24 cellular contexts compared by ENCODE assay signal in the genomic region with DNA sequence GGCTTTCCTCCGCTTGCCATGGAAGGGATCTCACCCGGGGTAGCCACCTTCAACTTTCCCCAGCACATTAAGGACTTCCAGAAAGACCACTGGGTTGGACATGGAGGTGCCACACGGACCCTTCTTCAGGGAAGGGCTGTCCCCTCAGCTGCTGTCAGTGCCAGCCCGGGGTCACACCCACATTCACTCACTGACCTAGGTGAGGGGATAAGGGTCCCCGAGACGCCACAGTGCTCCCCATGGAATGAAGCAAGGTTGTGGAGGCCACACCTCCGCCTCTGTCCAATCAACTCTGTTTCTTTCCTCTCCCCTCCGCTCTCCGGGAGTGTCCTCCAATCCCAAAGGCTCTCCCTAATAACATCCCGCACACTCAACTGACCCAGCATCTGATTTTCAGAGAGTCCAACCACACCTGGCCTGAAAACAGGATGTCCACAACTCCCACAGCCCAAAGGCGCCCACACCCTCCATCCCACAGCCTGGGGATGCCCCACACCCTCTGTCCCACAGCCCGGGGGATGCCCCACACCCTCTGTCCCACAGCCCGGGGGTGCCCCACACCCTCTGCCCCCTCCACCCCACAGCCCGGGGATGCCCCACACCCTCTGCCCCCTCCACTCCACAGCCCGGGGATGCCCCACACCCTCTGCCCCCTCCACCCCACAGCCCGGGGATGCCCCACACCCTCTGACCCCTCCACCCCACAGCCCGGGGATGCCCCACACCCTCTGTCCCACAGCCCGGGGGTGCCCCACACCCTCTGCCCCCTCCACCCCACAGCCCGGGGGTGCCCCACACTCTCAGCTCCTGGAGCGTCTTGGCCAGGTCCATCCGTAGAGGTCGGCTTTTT. TPM values are rescaled to one million over a fixed set of nuclear protein-coding genes. Genes with fewer than 3 reads are reported as not detected.
DNase-seq lines count a peak whose midpoint lies in the region; ATAC-seq and TF ChIP-seq lines count a peak whose summit lies in the region.
"Had no signal": no experiment of that assay in that cellular context is flagged by ENCODE, and none has a peak within 500 bp of the region (broad histone marks: within the 10 kb centered on the region; RNA-seq: fewer than 3 reads in every experiment).

No MANE protein-coding gene starts in this region.

- TF ChIP-seq EP300 in stomach (IDR thresholded peaks at IDR 0.05), result no peak

- no peaks in the 10 kb centered on the region for H3K79me2 ChIP-seq in Karpas-422 (ENCODE audit: low read length)

- intact Hi-C loops in cardiac septum (cut with DNase I) (no loop called here), right cardiac atrium (cut with DNase I) (no loop called here), left colon (cut with DNase I, micrococcal nuclease) (no loop called here), stomach (cut with DNase I; ENCODE audit: low total_unique reads) (no loop called here)
- intact Hi-C loops in activated CD4-positive, alpha-beta T cell treated with anti-CD3 and anti-CD28 coated beads, Interleukin-2, amount 10 ng/mL, durations not matched to agents 24 days and 14 days (cut with micrococcal nuclease), result no loop called here

- H3K9me3 Mint-ChIP-seq in activated CD4-positive, alpha-beta T cell treated with anti-CD3 and anti-CD28 coated beads, Interleukin-2, amount 10 ng/mL, durations not matched to agents 24 days and 14 days, result no peaks in the 10 kb centered on the region
- H3K9me3 Mint-ChIP-seq: CD4-positive, alpha-beta memory T cell; H9 had no signal

- 90% methylated on average over 22 of the region's 22 CpGs for WGBS in right cardiac atrium
- WGBS in stomach, 5 donors, result 83 to 92% (median 90%) methylated on average over 21 to 22 of the region's 22 CpGs

- TF ChIP-seq CTCF in stomach (IDR thresholded peaks at IDR 0.05), result no peak

- H3K36me3 Mint-ChIP-seq in T-helper 17 cell (ENCODE audit: low read depth), result peaks cover 5% of the 10 kb centered on the region
- H3K36me3 Mint-ChIP-seq in activated CD4-positive, alpha-beta T cell treated with anti-CD3 and anti-CD28 coated beads, Interleukin-2, amount 10 ng/mL, durations not matched to agents 24 days and 14 days (ENCODE audit: low read depth), result no peaks in the 10 kb centered on the region
- H3K36me3 Mint-ChIP-seq: CD4-positive, alpha-beta memory T cell had no signal

- no peaks in the 10 kb centered on the region for H4K20me1 ChIP-seq in Karpas-422 (ENCODE audit: insufficient read depth, low read depth, low read length)
- H4K20me1 ChIP-seq: BLaER1 had no signal

- H2AFZ ChIP-seq in Karpas-422 (ENCODE audit: low read length), result no peak overlapping the region

- H3K27ac Mint-ChIP-seq in T-helper 17 cell, result peak overlapping the region; percentile 24
- H3K27ac Mint-ChIP-seq in activated CD4-positive, alpha-beta T cell treated with anti-CD3 and anti-CD28 coated beads, Interleukin-2, amount 10 ng/mL, durations not matched to agents 24 days and 14 days, result no peak overlapping the region
- H3K27ac Mint-ChIP-seq: CD4-positive, alpha-beta memory T cell; H9 had no signal

- no peak for TF ChIP-seq POLR2A in stomach (IDR thresholded peaks at IDR 0.05)

- ATAC-seq in right cardiac atrium (no peak), T-helper 17 cell (no peak), left colon (no peak)
- ATAC-seq: A549, PC-3 had no signal

- H3K27me3 ChIP-seq in right cardiac atrium (ENCODE audit: control insufficient read depth, insufficient read depth) (no peaks in the 10 kb centered on the region), stomach (peaks cover 0 to 15% (median 0%) of the 10 kb centered on the region in 3 donors), Karpas-422 (ENCODE audit: low read length) (no peaks in the 10 kb centered on the region)
- H3K27me3 ChIP-seq: BLaER1 had no signal

- no peak overlapping the region for H3K4me3 Mint-ChIP-seq in T-helper 17 cell
- H3K4me3 Mint-ChIP-seq in activated CD4-positive, alpha-beta T cell treated with anti-CD3 and anti-CD28 coated beads, Interleukin-2, amount 10 ng/mL, durations not matched to agents 24 days and 14 days, result no peak overlapping the region
- H3K4me3 Mint-ChIP-seq: CD4-positive, alpha-beta memory T cell; H9 had no signal

- H3K4me2 ChIP-seq in Karpas-422 (ENCODE audit: low read depth, low read length, poor library complexity, severe bottlenecking), result no peak overlapping the region
- H3K4me2 ChIP-seq: A549, BLaER1 had no signal

- H3K36me3 ChIP-seq in stomach, result no peaks in the 10 kb centered on the region
- H3K36me3 ChIP-seq in Karpas-422 (ENCODE audit: insufficient read depth, low read length), result no peaks in the 10 kb centered on the region
- H3K36me3 ChIP-seq: BLaER1, MG63 had no signal

- H3K9me3 ChIP-seq in right cardiac atrium (ENCODE audit: control insufficient read depth, low read length) (no peaks in the 10 kb centered on the region), T-helper 17 cell (ENCODE audit: control insufficient read depth, low read length, poor library complexity, severe bottlenecking) (no peaks in the 10 kb centered on the region), stomach (no peaks in the 10 kb centered on the region), Karpas-422 (ENCODE audit: low read length) (no peaks in the 10 kb centered on the region)
- H3K9me3 ChIP-seq: A549, BLaER1, MG63 had no signal

- H3K4me3 ChIP-seq in right cardiac atrium (ENCODE audit: low read length), result no peak overlapping the region
- H3K4me3 ChIP-seq in stomach, result no peak overlapping the region
- H3K4me3 ChIP-seq in Karpas-422 (ENCODE audit: low read length), result no peak overlapping the region
- H3K4me3 ChIP-seq: A549, BLaER1, MG63 had no signal

- no peak overlapping the region for H3K9ac ChIP-seq in Karpas-422 (ENCODE audit: low read length)
- H3K9ac ChIP-seq: BLaER1 had no signal

- H3K9me2 ChIP-seq in Karpas-422 (replicated peaks; ENCODE audit: insufficient read depth, low read length), result no peaks in the 10 kb centered on the region

- peaks cover 12% of the 10 kb centered on the region for H3K4me1 Mint-ChIP-seq in T-helper 17 cell
- peaks cover 12% of the 10 kb centered on the region for H3K4me1 Mint-ChIP-seq in activated CD4-positive, alpha-beta T cell treated with anti-CD3 and anti-CD28 coated beads, Interleukin-2, amount 10 ng/mL, durations not matched to agents 24 days and 14 days
- H3K4me1 Mint-ChIP-seq: CD4-positive, alpha-beta memory T cell had no signal

- H3K27me3 Mint-ChIP-seq in T-helper 17 cell, result peaks cover 21% of the 10 kb centered on the region
- peaks cover 11% of the 10 kb centered on the region for H3K27me3 Mint-ChIP-seq in activated CD4-positive, alpha-beta T cell treated with anti-CD3 and anti-CD28 coated beads, Interleukin-2, amount 10 ng/mL, durations not matched to agents 24 days and 14 days

- H3K4me1 ChIP-seq in right cardiac atrium (ENCODE audit: control insufficient read depth, insufficient read depth, low read length) (no peaks in the 10 kb centered on the region), stomach (peaks cover under 1 to 21% (median 8%) of the 10 kb centered on the region in 4 donors), Karpas-422 (ENCODE audit: low read length) (peaks cover 26% of the 10 kb centered on the region)

- DNase-seq in cardiac septum (ENCODE audit: low spot score), result peak; percentile 47
- no peak for DNase-seq in right cardiac atrium
- DNase-seq in T-helper 17 cell, result no peak
- DNase-seq in left colon, result peak; percentile 5 to 17
- DNase-seq in stomach, result peak; percentile 9
- no peak for DNase-seq in activated CD4-positive, alpha-beta T cell treated with anti-CD3 and anti-CD28 coated beads, Interleukin-2, amount 10 ng/mL, durations not matched to agents 24 days and 14 days
- no peak for DNase-seq in Karpas-422
- no peak for DNase-seq in SIG-M5 treated with dmso at 0.1 percent for 504 hours (lab: John Stamatoyannopoulos, UW; ENCODE audit: unreplicated experiment)
- DNase-seq: CD4-positive, alpha-beta memory T cell; DMS53; EL; H9; MG63; NCI-H1048; NCI-H1436; NCI-H2029; NCI-H526; PC-3; RPMI8226; SHP77 treated with DMSO at 0.1 percent for 48 hours had no signal

- H3K27ac ChIP-seq in right cardiac atrium (ENCODE audit: low read length) (no peak overlapping the region), stomach (no peak overlapping the region), Karpas-422 (ENCODE audit: low read length) (no peak overlapping the region)
- H3K27ac ChIP-seq: A549, BLaER1, HL-60 had no signal

RNA-seq across cellular contexts. Expression of a gene that starts 19.3 kb away (rescaled TPM):
- total RNA-seq in cardiac septum, result not detected
- total RNA-seq in right cardiac atrium, result not detected
- polyA plus RNA-seq in right cardiac atrium, result not detected
- total RNA-seq in T-helper 17 cell, result under 1 TPM in 1 of 2 donors, not detected in 1; 0.47 TPM
- 1 to 10 TPM; 3.3 to 7.4 TPM for total RNA-seq in left colon
- total RNA-seq in stomach, result 1 to 10 TPM in 1 of 5 donors, under 1 TPM in 3, not detected in 1; 0.37 to 8.9 (median 0.58) TPM
- 1 to 10 TPM; 1.8 to 2.9 (median 2.8) TPM for polyA plus RNA-seq in stomach
- total RNA-seq in activated CD4-positive, alpha-beta T cell treated with anti-CD3 and anti-CD28 coated beads, Interleukin-2, amount 10 ng/mL, durations not matched to agents 24 days and 14 days, result not detected in 2 replicates
- total RNA-seq in Karpas-422 (2014; rRNA removed; shearing (Covaris generic); ENCODE audit: low replicate concordance), result 0.26 and 0.54 TPM in 2 replicates
- total RNA-seq: CD4-positive, alpha-beta memory T cell; HT1080 had no signal
- polyA plus RNA-seq: CD4-positive, alpha-beta memory T cell had no signal

RNA-seq across cellular contexts. Expression of a gene that starts 36.9 kb away (rescaled TPM):
- 6.7 TPM for total RNA-seq in cardiac septum
- total RNA-seq in right cardiac atrium, result 1 to 10 TPM; 2.7 to 2.9 (median 2.9) TPM
- 1.9 TPM for polyA plus RNA-seq in right cardiac atrium
- total RNA-seq in T-helper 17 cell, result 10 to 100 TPM; 21.0 to 24.0 TPM
- total RNA-seq in left colon, result 100 to 1,000 TPM in 1 of 2 donors, 10 to 100 TPM in 1; 63.5 to 171 TPM
- 10 to 100 TPM in 4 of 5 donors, 1 to 10 TPM in 1; 9.8 to 72.9 (median 23.9) TPM for total RNA-seq in stomach
- 10 to 100 TPM; 10.3 to 12.4 (median 11.3) TPM for polyA plus RNA-seq in stomach
- total RNA-seq in activated CD4-positive, alpha-beta T cell treated with anti-CD3 and anti-CD28 coated beads, Interleukin-2, amount 10 ng/mL, durations not matched to agents 24 days and 14 days, result 19.5 and 23.0 TPM in 2 replicates
- 47.1 and 51.4 TPM in 2 replicates for total RNA-seq in Karpas-422 (2014; rRNA removed; shearing (Covaris generic); ENCODE audit: low replicate concordance)

Comparison
In these comparisons a context has a peak if more than half of its experiments do, and no peak if none do; other contexts are left out.
1. DNase-seq: peak in cardiac septum (single experiment), left colon (2 of 2) and stomach (single experiment); none in right cardiac atrium (0 of 3), T-helper 17 cell (0 of 3), activated CD4-positive, alpha-beta T cell treated with anti-CD3 and anti-CD28 coated beads, Interleukin-2, amount 10 ng/mL, durations not matched to agents 24 days and 14 days (single experiment), Karpas-422 (single experiment) and SIG-M5 treated with dmso at 0.1 percent for 504 hours (single experiment).